ENCODE assay signal across 1 cellular context in genomic region chr15:57690341-57690966, GRCh38.
TF ChIP-seq lines count a peak whose summit lies in the region.

No MANE protein-coding gene starts in this region.

TF ChIP-seq in HEK293, 187 proteins besides CTCF, POLR2A, EP300 and RAD21 (continued from another document):
- TF ChIP-seq REST (tag by site-specific recombination; IDR thresholded peaks at IDR 0.05), result no peak
- TF ChIP-seq ZNF561 (tag by site-specific recombination; IDR thresholded peaks at IDR 0.05; ENCODE audit: borderline replicate concordance), result no peak
- no peak for TF ChIP-seq ZNF518A (tag by site-specific recombination; conservative IDR thresholded peaks at IDR 0.05; ENCODE audit: low read depth)
- TF ChIP-seq ZNF629 (tag by site-specific recombination; IDR thresholded peaks at IDR 0.05), result no peak
- TF ChIP-seq ZNF423 (tag by site-specific recombination; IDR thresholded peaks at IDR 0.05), result no peak
- no peak for TF ChIP-seq ZFP69B (tag by site-specific recombination; IDR thresholded peaks at IDR 0.05)
